ENCODE assay signal across 18 cellular contexts in the genomic region with DNA sequence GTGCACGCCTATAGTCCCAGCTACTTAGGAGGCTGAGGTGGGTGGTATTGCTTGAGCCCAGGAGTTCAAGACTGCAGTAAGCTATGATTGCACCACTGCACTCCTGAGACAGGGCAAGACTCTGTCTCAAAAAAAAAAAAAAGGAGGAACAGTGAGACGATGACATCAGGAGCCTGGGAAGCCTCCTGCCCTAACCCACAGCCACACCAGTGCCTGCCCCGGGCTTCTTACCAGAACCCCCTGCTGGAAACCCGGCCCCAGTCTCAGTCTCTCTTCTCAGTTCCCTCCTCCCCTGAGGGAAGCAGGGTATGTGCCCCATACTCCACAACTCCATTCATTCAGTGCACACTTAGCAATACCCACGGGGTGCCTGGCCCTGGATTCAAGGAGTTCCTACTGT. TPM values are rescaled to one million over a fixed set of nuclear protein-coding genes. Genes with fewer than 3 reads are reported as not detected.
DNase-seq lines count a peak whose midpoint lies in the region; ATAC-seq, FAIRE-seq and TF ChIP-seq lines count a peak whose summit lies in the region.
"Had no signal": no experiment of that assay in that cellular context is flagged by ENCODE, and none has a peak within 500 bp of the region (broad histone marks: within the 10 kb centered on the region; RNA-seq: fewer than 3 reads in every experiment).

No MANE protein-coding gene starts in this region.

- peak overlapping the region; percentile 62 for H3K4me2 ChIP-seq in astrocyte (ENCODE audit: low read length)
- no peak overlapping the region for H3K4me2 ChIP-seq in hepatocyte

- no peaks in the 10 kb centered on the region for H3K27me3 ChIP-seq in right atrium auricular region
- no peaks in the 10 kb centered on the region for H3K27me3 ChIP-seq in astrocyte (ENCODE audit: insufficient read depth, low read length)
- no peaks in the 10 kb centered on the region for H3K27me3 ChIP-seq in hepatocyte
- H3K27me3 ChIP-seq in aorta (ENCODE audit: control insufficient read depth in 1 of 2, insufficient read depth in 2 of 2, low read length in 1 of 2), result no peaks in the 10 kb centered on the region

- H3K27ac ChIP-seq in right atrium auricular region, result peak overlapping the region in 1 of 2 donors; percentile 35
- peak overlapping the region; percentile 61 for H3K27ac ChIP-seq in astrocyte (ENCODE audit: low read depth, low read length)
- peak overlapping the region; percentile 55 for H3K27ac ChIP-seq in hepatocyte
- H3K27ac ChIP-seq in aorta (ENCODE audit: low read depth in 1 of 2, low read length in 2 of 2), result peak overlapping the region; percentile 71 to 89

- WGBS in hepatocyte (ENCODE audit: low lambda C conversion rate, missing lambda C conversion rate), result 64% methylated on average over 5 of the region's 5 CpGs
- WGBS in aorta, 2 donors, result 37 to 47% methylated on average over 5 of the region's 5 CpGs

- H3K27ac Mint-ChIP-seq in astrocyte (ENCODE audit: unreplicated experiment), result peak overlapping the region; percentile 55
- H3K27ac Mint-ChIP-seq: type B pancreatic cell had no signal

- peaks cover 3% of the 10 kb centered on the region for H3K36me3 Mint-ChIP-seq in astrocyte (ENCODE audit: low read depth, unreplicated experiment)
- H3K36me3 Mint-ChIP-seq: type B pancreatic cell had no signal

- H3K9me3 Mint-ChIP-seq in astrocyte (ENCODE audit: unreplicated experiment), result no peaks in the 10 kb centered on the region
- H3K9me3 Mint-ChIP-seq: type B pancreatic cell had no signal

- DNase-seq in Right ventricle myocardium superior (no peak), right atrium auricular region (ENCODE audit: low spot score) (no peak), astrocyte (ENCODE audit: low read depth) (no peak), hepatocyte (ENCODE audit: low spot score) (no peak), aorta (no peak), cerebellar nuclear complex (lab: John Stamatoyannopoulos, UW) (no peak), GM10266 (ENCODE audit: extremely low spot score) (no peak)
- DNase-seq: activated CD4-positive, alpha-beta T cell treated with anti-CD3 and anti-CD28 coated beads for 4 hours; NCI-H1436 treated with DMSO at 0.1 percent for 48 hours; SW 1271 had no signal

- H3K79me2 ChIP-seq in astrocyte (ENCODE audit: insufficient read depth, low read length) (no peaks in the 10 kb centered on the region), hepatocyte (no peaks in the 10 kb centered on the region)

- no peak for TF ChIP-seq CTCF in right atrium auricular region (IDR thresholded peaks at IDR 0.05)
- no peak for TF ChIP-seq CTCF in astrocyte (IDR thresholded peaks at IDR 0.05; ENCODE audit: insufficient read depth, low read depth, low read length)
- TF ChIP-seq CTCF in hepatocyte (IDR thresholded peaks at IDR 0.05; ENCODE audit: poor library complexity), result no peak
- TF ChIP-seq CTCF in GM10266 (IDR thresholded peaks at IDR 0.05; ENCODE audit: control insufficient read depth, insufficient read depth, low read depth, missing control alignments), result no peak

- no peak overlapping the region for H3K4me3 Mint-ChIP-seq in astrocyte (ENCODE audit: unreplicated experiment)
- H3K4me3 Mint-ChIP-seq: type B pancreatic cell had no signal

- H4K20me1 ChIP-seq in astrocyte (ENCODE audit: insufficient read depth, low read length) (no peaks in the 10 kb centered on the region), hepatocyte (ENCODE audit: insufficient read depth, poor library complexity, severe bottlenecking) (no peaks in the 10 kb centered on the region)

- H3K36me3 ChIP-seq in right atrium auricular region, result no peaks in the 10 kb centered on the region
- no peaks in the 10 kb centered on the region for H3K36me3 ChIP-seq in astrocyte (ENCODE audit: insufficient read depth, low read length)
- H3K36me3 ChIP-seq in hepatocyte (replicated peaks; ENCODE audit: insufficient read depth, low read depth), result no peaks in the 10 kb centered on the region
- H3K36me3 ChIP-seq in aorta (ENCODE audit: control insufficient read depth in 1 of 2, insufficient read depth in 2 of 2, low read length in 1 of 2), result no peaks in the 10 kb centered on the region

- peak; percentile 47 for ATAC-seq in Right ventricle myocardium superior (ENCODE audit: poor library complexity)
- no peak for ATAC-seq in aorta (ENCODE audit: low FRiP score)
- ATAC-seq in HG02884 (IDR thresholded peaks at IDR 0.05; ENCODE audit: unreplicated experiment), result no peak
- ATAC-seq: esophagus mucosa had no signal

- H3K4me1 Mint-ChIP-seq in astrocyte (ENCODE audit: low read depth, unreplicated experiment), result peaks cover 34% of the 10 kb centered on the region

- no peaks in the 10 kb centered on the region for H3K9me2 ChIP-seq in hepatocyte (replicated peaks; ENCODE audit: insufficient read depth)

- H3K9me3 ChIP-seq in right atrium auricular region (no peaks in the 10 kb centered on the region), astrocyte (ENCODE audit: insufficient read depth, low read depth, low read length) (no peaks in the 10 kb centered on the region), hepatocyte (ENCODE audit: low read depth) (no peaks in the 10 kb centered on the region), aorta (ENCODE audit: control insufficient read depth, low read length) (no peaks in the 10 kb centered on the region)

- peaks cover 0 to 24% of the 10 kb centered on the region in 2 donors for H3K4me1 ChIP-seq in right atrium auricular region
- H3K4me1 ChIP-seq in astrocyte (ENCODE audit: insufficient read depth, low read length), result peaks cover 30% of the 10 kb centered on the region
- peaks cover 37% of the 10 kb centered on the region for H3K4me1 ChIP-seq in hepatocyte (ENCODE audit: insufficient read depth)
- peaks cover 0 to 4% of the 10 kb centered on the region in 2 donors for H3K4me1 ChIP-seq in aorta (ENCODE audit: control insufficient read depth in 1 of 2, insufficient read depth in 2 of 2, low read length in 2 of 2)

- no peak overlapping the region for H3K4me3 ChIP-seq in right atrium auricular region
- no peak overlapping the region for H3K4me3 ChIP-seq in astrocyte (ENCODE audit: insufficient read depth, low read depth, low read length)
- no peak overlapping the region for H3K4me3 ChIP-seq in hepatocyte
- H3K4me3 ChIP-seq in aorta (ENCODE audit: low read length in 2 of 2), result no peak overlapping the region
- H3K4me3 ChIP-seq: skin epidermis had no signal

- peaks cover 12% of the 10 kb centered on the region for H3K27me3 Mint-ChIP-seq in astrocyte (ENCODE audit: low read depth, unreplicated experiment)

- peak overlapping the region; percentile 67 for H3K9ac ChIP-seq in astrocyte (ENCODE audit: low read length)

- no peak for FAIRE-seq in astrocyte (lab: Jason Lieb, UNC)
- FAIRE-seq: H1, islet of Langerhans had no signal

- no peak overlapping the region for H2AFZ ChIP-seq in astrocyte (ENCODE audit: low read depth, low read length)
- H2AFZ ChIP-seq in hepatocyte, result no peak overlapping the region

- intact Hi-C loops in Right ventricle myocardium superior (cut with DNase I), result no loop called here
- intact Hi-C loops in aorta (cut with DNase I), result loop anchor here in 1 of 2 donors (1.0 kb wide), 1 partner anchor 20 kb away; no protein-coding TSS in a partner anchor

RNA-seq across cellular contexts. Expression of a gene that starts 9.1 kb away (rescaled TPM):
- total RNA-seq in Right ventricle myocardium superior (1.4 TPM), right atrium auricular region (1 to 10 TPM; 3.5 to 4.5 TPM), astrocyte (3.4 and 10.8 TPM in 2 replicates), hepatocyte (32.6 and 44.8 TPM in 2 replicates), aorta (10 to 100 TPM; 37.5 to 48.5 TPM)
- polyA plus RNA-seq in hepatocyte (53.7 and 59.4 TPM in 2 replicates), aorta (10 to 100 TPM; 17.4 to 18.4 TPM)
- total RNA-seq: HT-29 had no signal

RNA-seq across cellular contexts. Expression of a gene that starts 27.2 kb away (rescaled TPM):
- total RNA-seq in Right ventricle myocardium superior (19.1 TPM), right atrium auricular region (10 to 100 TPM; 24.3 to 25.6 TPM), astrocyte (28.7 and 32.2 TPM in 2 replicates), hepatocyte (27.4 and 37.6 TPM in 2 replicates), aorta (10 to 100 TPM; 15.9 to 21.2 TPM)
- polyA plus RNA-seq in hepatocyte (40.9 and 42.7 TPM in 2 replicates), aorta (10 to 100 TPM; 12.9 to 20.4 TPM)

RNA-seq across cellular contexts. Expression of a gene that starts 32.0 kb away (rescaled TPM):
- total RNA-seq in Right ventricle myocardium superior, result not detected
- under 1 TPM in 1 of 2 donors, not detected in 1; 0.41 TPM for total RNA-seq in right atrium auricular region
- total RNA-seq in astrocyte, result 0.38 and 0.39 TPM in 2 replicates
- 1.1 TPM in 1 of 2 replicates, not detected in the other for total RNA-seq in hepatocyte
- polyA plus RNA-seq in hepatocyte, result 0.16 and 1.4 TPM in 2 replicates
- total RNA-seq in aorta, result not detected
- under 1 TPM in 1 of 2 donors, not detected in 1; 0.82 TPM for polyA plus RNA-seq in aorta
- total RNA-seq: esophagus mucosa, HT-29, myocyte had no signal

RNA-seq across cellular contexts. Expression of a gene that starts 33.4 kb away (rescaled TPM):
- total RNA-seq in Right ventricle myocardium superior (59.6 TPM), right atrium auricular region (10 to 100 TPM; 62.0 to 81.6 TPM), astrocyte (87.1 and 87.6 TPM in 2 replicates), hepatocyte (128 and 139 TPM in 2 replicates), aorta (10 to 100 TPM; 55.6 to 61.7 TPM)
- polyA plus RNA-seq in hepatocyte (131 and 148 TPM in 2 replicates), aorta (10 to 100 TPM; 81.0 to 90.7 TPM)

RNA-seq across cellular contexts. Expression of a gene that starts 40.0 kb away (rescaled TPM):
- total RNA-seq in Right ventricle myocardium superior (390 TPM), right atrium auricular region (100 to 1,000 TPM; 353 to 356 TPM), astrocyte (259 and 271 TPM in 2 replicates), hepatocyte (46.0 and 48.4 TPM in 2 replicates), aorta (100 to 1,000 TPM; 113 to 133 TPM)
- polyA plus RNA-seq in hepatocyte (84.7 and 97.8 TPM in 2 replicates), aorta (10 to 100 TPM; 52.8 to 81.2 TPM)
